Comparison of ENCODE assay signal across 8 cellular contexts in genomic region chr12:111407371-111408115, GRCh38. TPM values are rescaled to one million over a fixed set of nuclear protein-coding genes. Genes with fewer than 3 reads are reported as not detected.
DNase-seq lines count a peak whose midpoint lies in the region; ATAC-seq and TF ChIP-seq lines count a peak whose summit lies in the region.

No MANE protein-coding gene starts in this region.

- H2BK5ac ChIP-seq in mesendoderm (ENCODE audit: low read length) = no peak overlapping the region

- H3K79me1 ChIP-seq in mesendoderm (ENCODE audit: low read length) = peaks cover 18% of the 10 kb centered on the region

- no peak for TF ChIP-seq POLR2A in breast epithelium (IDR thresholded peaks at IDR 0.05)
- no peak for TF ChIP-seq POLR2A in vagina (IDR thresholded peaks at IDR 0.05)

- H3K56ac ChIP-seq in mesendoderm (ENCODE audit: low read length) = peak overlapping the region; percentile 91

- DNase-seq in heart right ventricle = no peak
- DNase-seq in left cardiac atrium = no peak
- no peak for DNase-seq in breast epithelium (ENCODE audit: low spot score in 2 of 2)
- DNase-seq in mesendoderm = no peak
- no peak for DNase-seq in vagina (ENCODE audit: extremely low spot score in 2 of 2)
- DNase-seq in NCI-H2081 (lab: John Stamatoyannopoulos, UW) = no peak
- DNase-seq in left lobe of liver (ENCODE audit: low spot score) = no peak

- H3K27me3 ChIP-seq in heart right ventricle (no peaks in the 10 kb centered on the region), breast epithelium (no peaks in the 10 kb centered on the region), mesendoderm (ENCODE audit: insufficient read depth, low read length, poor library complexity) (no peaks in the 10 kb centered on the region), vagina (no peaks in the 10 kb centered on the region)

- H3K9me3 ChIP-seq in heart right ventricle (no peaks in the 10 kb centered on the region), breast epithelium (no peaks in the 10 kb centered on the region), vagina (no peaks in the 10 kb centered on the region)

- no peak overlapping the region for H2BK15ac ChIP-seq in mesendoderm (replicated peaks; ENCODE audit: low read depth)

- intact Hi-C loops in heart right ventricle (cut with DNase I) = loop anchor here in 2 of 10 donors (2.0 to 5.0 kb wide), 2 partner anchors 37 to 40 kb away; no protein-coding TSS in a partner anchor
- intact Hi-C loops in left cardiac atrium (cut with DNase I) = no loop called here
- intact Hi-C loops in breast epithelium (cut with DNase I; ENCODE audit: low total_unique reads) = no loop called here
- intact Hi-C loops in vagina (cut with DNase I) = no loop called here

- no peak overlapping the region for H2BK120ac ChIP-seq in mesendoderm (ENCODE audit: low read depth, low read length)

- H4K5ac ChIP-seq in mesendoderm (ENCODE audit: low read length) = no peak overlapping the region

- H3K79me2 ChIP-seq in mesendoderm (ENCODE audit: control insufficient read depth, insufficient read depth, low read length) = peaks cover 54% of the 10 kb centered on the region

- no peak overlapping the region for H4K8ac ChIP-seq in mesendoderm (ENCODE audit: low read depth, low read length)

- peak overlapping the region; percentile 73 for H3K23ac ChIP-seq in mesendoderm (ENCODE audit: low read length)

- WGBS in heart right ventricle, 2 donors = 25 to 52% methylated on average over 11 of the region's 11 CpGs
- WGBS in mesendoderm (ENCODE audit: extremely low coverage, insufficient coverage, low lambda C conversion rate) = no CpG with 5 or more reads among the region's 11 CpGs

- peaks cover 55 to 90% (median 86%) of the 10 kb centered on the region in 9 donors for H3K4me1 ChIP-seq in heart right ventricle
- H3K4me1 ChIP-seq in breast epithelium = peaks cover 11 to 13% of the 10 kb centered on the region in 2 donors
- peaks cover 31% of the 10 kb centered on the region for H3K4me1 ChIP-seq in mesendoderm (ENCODE audit: control insufficient read depth, low read depth, low read length)
- peaks cover 93% of the 10 kb centered on the region for H3K4me1 ChIP-seq in vagina

- H3K4me3 ChIP-seq in heart right ventricle (peak overlapping the region; percentile 82 to 97 (median 88)), breast epithelium (peak overlapping the region; percentile 68 to 92 (median 90)), mesendoderm (ENCODE audit: low read length) (peak overlapping the region; percentile 62), vagina (peak overlapping the region; percentile 72 to 87)

- H2AK5ac ChIP-seq in mesendoderm (ENCODE audit: low read length) = peak overlapping the region; percentile 5

- H3K36me3 ChIP-seq in heart right ventricle (peaks cover 0 to 4% (median 0%) of the 10 kb centered on the region in 9 donors), breast epithelium (no peaks in the 10 kb centered on the region), mesendoderm (ENCODE audit: control insufficient read depth, insufficient read depth, low read length) (no peaks in the 10 kb centered on the region), vagina (no peaks in the 10 kb centered on the region)

- peak overlapping the region; percentile 93 for H3K9ac ChIP-seq in mesendoderm (ENCODE audit: low read length)

- no peak for ATAC-seq in heart right ventricle
- no peak for ATAC-seq in left cardiac atrium
- ATAC-seq in GM18870 (IDR thresholded peaks at IDR 0.05; ENCODE audit: unreplicated experiment) = no peak
- no peak for ATAC-seq in left lobe of liver

- no peak overlapping the region for H3K4ac ChIP-seq in mesendoderm (ENCODE audit: low read depth, low read length)

- H3K18ac ChIP-seq in mesendoderm (ENCODE audit: low read length) = peak overlapping the region; percentile 77

- no peak for TF ChIP-seq CTCF in heart right ventricle (IDR thresholded peaks at IDR 0.05)
- no peak for TF ChIP-seq CTCF in breast epithelium (IDR thresholded peaks at IDR 0.05)
- no peak for TF ChIP-seq CTCF in vagina (IDR thresholded peaks at IDR 0.05)

- H3K27ac ChIP-seq in heart right ventricle (peak overlapping the region; percentile 79 to 100 (median 98)), breast epithelium (peak overlapping the region; percentile 93), mesendoderm (ENCODE audit: low read depth, low read length) (peak overlapping the region; percentile 20), vagina (peak overlapping the region; percentile 83)

- H3K4me2 ChIP-seq in mesendoderm (ENCODE audit: low read length) = peak overlapping the region; percentile 76

RNA-seq across cellular contexts. Expression of gene SH2B3, which starts 1.8 kb away (rescaled TPM):
- 10 to 100 TPM; 29.8 to 61.4 (median 39.0) TPM for total RNA-seq in heart right ventricle
- 10 to 100 TPM in 1 of 2 donors, 1 to 10 TPM in 1; 9.9 to 11.5 TPM for polyA plus RNA-seq in heart right ventricle
- 10 to 100 TPM; 27.1 to 39.6 TPM for total RNA-seq in left cardiac atrium
- 10 to 100 TPM; 13.9 to 27.4 (median 17.4) TPM for total RNA-seq in breast epithelium
- 21.1 TPM for polyA plus RNA-seq in mesendoderm (2013, experiment 1 of 2)
- polyA plus RNA-seq in mesendoderm (2013, experiment 2 of 2) = 21.3 TPM
- 24.1 TPM for total RNA-seq in vagina
- 11.7 TPM for total RNA-seq in left lobe of liver

RNA-seq across cellular contexts. Expression of gene PHETA1, which starts 38.6 kb away (rescaled TPM):
- total RNA-seq in heart right ventricle (10 to 100 TPM; 11.9 to 41.6 (median 18.6) TPM), left cardiac atrium (1 to 10 TPM; 7.8 to 8.8 TPM), breast epithelium (10 to 100 TPM in 2 of 3 donors, 1 to 10 TPM in 1; 6.6 to 10.9 (median 10.2) TPM), vagina (5.6 TPM), left lobe of liver (9.4 TPM)
- 10 to 100 TPM; 16.9 to 24.1 TPM for polyA plus RNA-seq in heart right ventricle
- polyA plus RNA-seq in mesendoderm (2013, experiment 1 of 2) = 4.4 TPM
- 4.3 TPM for polyA plus RNA-seq in mesendoderm (2013, experiment 2 of 2)

Comparison
In these comparisons a context has a peak if more than half of its experiments do, and no peak if none do; other contexts are left out.
1. H3K27ac ChIP-seq: peak in every context shown above with its lines; median percentile 98 in heart right ventricle; 93 in breast epithelium; 83 in vagina; 20 in mesendoderm.